Comparison of ENCODE assay signal across 3 cellular contexts in the genomic region with DNA sequence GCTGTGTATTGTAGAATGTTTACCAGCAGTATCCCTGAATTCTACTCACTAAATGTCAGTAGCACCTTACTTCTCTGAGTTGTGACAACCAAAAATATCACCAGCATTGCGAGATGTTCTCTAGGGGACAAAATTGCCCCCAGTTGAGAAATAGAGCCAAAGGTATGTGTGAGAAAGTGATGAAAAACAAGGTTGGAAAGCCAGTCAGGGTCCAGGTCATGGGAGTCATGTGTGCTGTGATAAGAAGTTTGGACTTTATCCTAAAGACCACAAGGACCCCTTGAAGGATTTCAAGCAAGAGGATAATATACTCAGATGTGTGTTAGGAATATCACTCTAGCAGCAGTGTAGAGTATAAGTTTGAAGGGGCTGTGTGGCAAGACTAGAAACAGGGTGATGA. TPM values are rescaled to one million over a fixed set of nuclear protein-coding genes. Genes with fewer than 3 reads are reported as not detected.
"Had no signal": no experiment of that assay in that cellular context is flagged by ENCODE, and none has a peak within 500 bp of the region (broad histone marks: within the 10 kb centered on the region; RNA-seq: fewer than 3 reads in every experiment).

No MANE protein-coding gene starts in this region.

RNA-seq across cellular contexts. Expression of gene GPC3, which starts 30.9 kb away (rescaled TPM):
- total RNA-seq: LHCN-M2, M059J, NCI-H460 had no signal
